Comparison of ENCODE assay signal across 8 cellular contexts in the genomic region with DNA sequence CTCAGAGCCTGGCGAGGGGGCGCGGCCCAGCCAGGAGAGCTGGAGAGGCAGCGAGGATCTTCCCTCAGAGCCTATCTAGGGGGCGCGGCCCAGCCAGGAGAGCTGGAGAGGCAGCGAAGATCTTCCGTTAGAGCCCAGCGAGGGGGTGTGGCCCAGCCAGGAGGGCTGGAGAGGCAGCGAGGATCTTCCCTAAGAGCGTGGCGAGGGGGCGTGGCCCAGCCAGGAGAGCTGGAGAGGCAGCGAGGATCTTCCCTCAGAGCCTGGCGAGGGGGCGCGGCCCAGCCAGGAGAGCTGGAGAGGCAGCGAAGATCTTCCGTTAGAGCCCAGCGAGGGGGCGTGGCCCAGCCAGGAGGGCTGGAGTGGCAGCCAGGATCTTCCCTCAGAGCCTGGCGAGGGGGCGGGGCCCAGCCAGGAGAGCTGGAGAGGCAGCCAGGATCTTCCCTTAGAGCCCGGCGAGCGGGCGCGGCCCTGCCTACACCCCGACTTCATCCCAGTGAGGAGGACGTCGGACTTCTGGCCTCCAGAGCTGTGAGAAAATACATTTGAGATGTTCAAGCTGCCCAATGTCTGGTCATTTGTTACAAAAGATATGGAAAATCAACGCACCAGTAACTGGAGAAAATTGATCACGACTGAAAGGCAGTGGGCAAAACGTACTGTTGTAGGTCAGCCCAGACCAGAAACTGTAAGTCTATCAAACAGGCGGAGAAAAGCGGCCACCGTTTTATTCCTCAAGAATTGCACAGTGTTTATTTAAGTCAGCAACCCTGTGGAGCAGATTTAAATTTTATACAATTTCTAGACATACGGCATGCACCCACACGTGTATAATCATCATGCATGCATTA.
DNase-seq lines count a peak whose midpoint lies in the region; ATAC-seq and TF ChIP-seq lines count a peak whose summit lies in the region.

No MANE protein-coding gene starts in this region.

- peak overlapping the region; percentile 88 for H3K4me2 ChIP-seq in smooth muscle cell

- H3K9ac ChIP-seq in smooth muscle cell (ENCODE audit: low read depth): no peak overlapping the region

- no peaks in the 10 kb centered on the region for H4K20me1 ChIP-seq in smooth muscle cell (ENCODE audit: low read depth)

- 3% methylated on average over 39 of the region's 39 CpGs for WGBS in smooth muscle cell (ENCODE audit: low lambda C conversion rate)

- no peaks in the 10 kb centered on the region for H3K36me3 ChIP-seq in smooth muscle cell (ENCODE audit: low read depth)

- H3K4me3 Mint-ChIP-seq in chondrocyte (ENCODE audit: unreplicated experiment): peak overlapping the region; percentile 87

- TF ChIP-seq CTCF in chondrocyte (IDR thresholded peaks at IDR 0.05): peak; percentile 36
- no peak for TF ChIP-seq CTCF in smooth muscle cell (IDR thresholded peaks at IDR 0.05; ENCODE audit: borderline replicate concordance, insufficient read depth, poor library complexity, severe bottlenecking)

- peak overlapping the region; percentile 34 for H3K27ac ChIP-seq in smooth muscle cell (ENCODE audit: low read depth)

- H3K27me3 ChIP-seq in smooth muscle cell (ENCODE audit: low read depth): no peaks in the 10 kb centered on the region

- H3K9me3 Mint-ChIP-seq in chondrocyte (ENCODE audit: low read depth): peaks cover 8% of the 10 kb centered on the region

- peak overlapping the region; percentile 91 for H3K27ac Mint-ChIP-seq in chondrocyte (ENCODE audit: unreplicated experiment)

- DNase-seq in activated CD4-positive, alpha-beta T cell treated with anti-CD3 and anti-CD28 coated beads for 24 hours (ENCODE audit: low read depth in 2 of 2): peak; percentile 23 to 36
- DNase-seq in activated CD4-positive, alpha-beta T cell treated with anti-CD3 and anti-CD28 coated beads for 1 hour: no peak
- DNase-seq in NCI-H1048 (lab: John Stamatoyannopoulos, UW) (peak; percentile 100), T1000 (lab: John Stamatoyannopoulos, UW) (peak; percentile 84), chondrocyte (ENCODE audit: low spot score) (peak; percentile 98), islet precursor cell (peak; percentile 100), smooth muscle cell (lab: John Stamatoyannopoulos, UW; ENCODE audit: unreplicated experiment) (peak; percentile 98)

- peak overlapping the region; percentile 98 for H2AFZ ChIP-seq in smooth muscle cell (ENCODE audit: low read depth)

- H3K79me2 ChIP-seq in smooth muscle cell (ENCODE audit: low read depth): no peaks in the 10 kb centered on the region

- ATAC-seq in HG02938 (IDR thresholded peaks at IDR 0.05; ENCODE audit: unreplicated experiment): no peak

- peaks cover 19% of the 10 kb centered on the region for H3F3A ChIP-seq in smooth muscle cell (ENCODE audit: low read depth)

- peaks cover 3% of the 10 kb centered on the region for H3K27me3 Mint-ChIP-seq in chondrocyte (ENCODE audit: low read depth)

- H3K9me3 ChIP-seq in smooth muscle cell (replicated peaks; ENCODE audit: low read depth): no peaks in the 10 kb centered on the region

- peaks cover 15% of the 10 kb centered on the region for H3K4me1 Mint-ChIP-seq in chondrocyte (ENCODE audit: low read depth)

- H3K4me3 ChIP-seq in smooth muscle cell: peak overlapping the region; percentile 61

- peaks cover 26% of the 10 kb centered on the region for H3K4me1 ChIP-seq in smooth muscle cell (ENCODE audit: low read depth)

- H3K36me3 Mint-ChIP-seq in chondrocyte (ENCODE audit: low read depth): peaks cover 2% of the 10 kb centered on the region
